24 cellular contexts compared by ENCODE assay signal in genomic region chrX:22325091-22325490, GRCh38. TPM values are rescaled to one million over a fixed set of nuclear protein-coding genes. Genes with fewer than 3 reads are reported as not detected.
DNase-seq lines count a peak whose midpoint lies in the region; ATAC-seq and TF ChIP-seq lines count a peak whose summit lies in the region.
"Had no signal": no experiment of that assay in that cellular context is flagged by ENCODE, and none has a peak within 500 bp of the region (broad histone marks: within the 10 kb centered on the region; RNA-seq: fewer than 3 reads in every experiment).

No MANE protein-coding gene starts in this region.

- H3K4me1 Mint-ChIP-seq in HFFc6 (ENCODE audit: low read depth) (peaks cover 38% of the 10 kb centered on the region), osteocyte (ENCODE audit: unreplicated experiment) (peaks cover 24% of the 10 kb centered on the region)
- no peaks in the 10 kb centered on the region for H3K4me1 Mint-ChIP-seq in activated CD4-positive, alpha-beta T cell treated with anti-CD3 and anti-CD28 coated beads, Interleukin-2, amount 10 ng/mL, durations not matched to agents 24 days and 14 days
- H3K4me1 Mint-ChIP-seq in CD8-positive, alpha-beta memory T cell, result no peaks in the 10 kb centered on the region
- H3K4me1 Mint-ChIP-seq: T-helper 17 cell had no signal

- intact Hi-C loops in activated CD4-positive, alpha-beta T cell treated with anti-CD3 and anti-CD28 coated beads, Interleukin-2, amount 10 ng/mL, durations not matched to agents 24 days and 14 days (cut with micrococcal nuclease), result no loop called here

- DNase-seq in HFFc6 (peak; percentile 10), fibroblast of peridontal ligament (ENCODE audit: extremely low read depth) (peak; percentile 29), osteocyte (ENCODE audit: extremely low spot score, unreplicated experiment) (no peak), KG1 (lab: John Stamatoyannopoulos, UW) (no peak)
- no peak for DNase-seq in activated CD4-positive, alpha-beta T cell treated with anti-CD3 and anti-CD28 coated beads, Interleukin-2, amount 10 ng/mL, durations not matched to agents 24 days and 14 days
- DNase-seq in CD8-positive, alpha-beta memory T cell, result no peak
- DNase-seq: activated CD8-positive, alpha-beta T cell treated with anti-CD3 and anti-CD28 coated beads for 36 hours; activated naive CD4-positive, alpha-beta T cell treated with anti-CD3 and anti-CD28 coated beads, Interleukin-2, amount 50 U/mL, for 16 hours; activated T-cell treated with anti-CD3 and anti-CD28 coated beads, Interleukin-2, amount 50 U/mL, for 1 hour; AML-193; Caco-2; dorsolateral prefrontal cortex; NCI-H1436 treated with DMSO at 0.1 percent for 48 hours; NCI-H2171 treated with DMSO at 0.1 percent for 48 hours; SHP77 treated with DMSO at 0.1 percent for 48 hours; T-helper 17 cell had no signal

- peak overlapping the region; percentile 29; the same call in 1 of the 2 replicates for H3K27ac Mint-ChIP-seq in HFFc6
- peak overlapping the region; percentile 72 for H3K27ac Mint-ChIP-seq in osteocyte (ENCODE audit: unreplicated experiment)
- no peak overlapping the region for H3K27ac Mint-ChIP-seq in activated CD4-positive, alpha-beta T cell treated with anti-CD3 and anti-CD28 coated beads, Interleukin-2, amount 10 ng/mL, durations not matched to agents 24 days and 14 days
- no peak overlapping the region for H3K27ac Mint-ChIP-seq in CD8-positive, alpha-beta memory T cell
- H3K27ac Mint-ChIP-seq: activated CD8-positive, alpha-beta T cell treated with anti-CD3 and anti-CD28 coated beads for 36 hours; T-helper 17 cell had no signal

- H3K4me3 Mint-ChIP-seq in HFFc6 (no peak overlapping the region), osteocyte (ENCODE audit: unreplicated experiment) (no peak overlapping the region)
- no peak overlapping the region for H3K4me3 Mint-ChIP-seq in activated CD4-positive, alpha-beta T cell treated with anti-CD3 and anti-CD28 coated beads, Interleukin-2, amount 10 ng/mL, durations not matched to agents 24 days and 14 days
- H3K4me3 Mint-ChIP-seq in CD8-positive, alpha-beta memory T cell, result no peak overlapping the region
- H3K4me3 Mint-ChIP-seq: activated CD8-positive, alpha-beta T cell treated with anti-CD3 and anti-CD28 coated beads for 36 hours; T-helper 17 cell had no signal

- H3K36me3 Mint-ChIP-seq in HFFc6 (ENCODE audit: low read depth) (no peaks in the 10 kb centered on the region), osteocyte (ENCODE audit: unreplicated experiment) (no peaks in the 10 kb centered on the region)
- no peaks in the 10 kb centered on the region for H3K36me3 Mint-ChIP-seq in activated CD4-positive, alpha-beta T cell treated with anti-CD3 and anti-CD28 coated beads, Interleukin-2, amount 10 ng/mL, durations not matched to agents 24 days and 14 days (ENCODE audit: low read depth)
- H3K36me3 Mint-ChIP-seq in CD8-positive, alpha-beta memory T cell, result peaks cover 0 to 3% (median 0%) of the 10 kb centered on the region in 3 donors

- H3K27me3 ChIP-seq in CD8-positive, alpha-beta memory T cell (ENCODE audit: insufficient read depth, low read length, poor library complexity, severe bottlenecking), result no peaks in the 10 kb centered on the region
- H3K27me3 ChIP-seq: neutrophil, suprapubic skin had no signal

- peak; percentile 52; the same call in 2 of the 3 replicates for ATAC-seq in SK-N-SH treated with all-trans-retinoic acid at 6 μM for 48 hours
- ATAC-seq: activated CD8-positive, alpha-beta T cell treated with anti-CD3 and anti-CD28 coated beads for 36 hours; left lobe of liver; T-helper 17 cell had no signal

- peaks cover 3% of the 10 kb centered on the region for H3K27me3 Mint-ChIP-seq in HFFc6 (ENCODE audit: insufficient read depth)
- H3K27me3 Mint-ChIP-seq in osteocyte (ENCODE audit: unreplicated experiment), result no peaks in the 10 kb centered on the region
- H3K27me3 Mint-ChIP-seq in activated CD4-positive, alpha-beta T cell treated with anti-CD3 and anti-CD28 coated beads, Interleukin-2, amount 10 ng/mL, durations not matched to agents 24 days and 14 days, result no peaks in the 10 kb centered on the region
- H3K27me3 Mint-ChIP-seq in CD8-positive, alpha-beta memory T cell, result no peaks in the 10 kb centered on the region

- H3K9me3 Mint-ChIP-seq in HFFc6, result no peaks in the 10 kb centered on the region
- peaks cover 11% of the 10 kb centered on the region for H3K9me3 Mint-ChIP-seq in osteocyte (ENCODE audit: unreplicated experiment)
- no peaks in the 10 kb centered on the region for H3K9me3 Mint-ChIP-seq in activated CD4-positive, alpha-beta T cell treated with anti-CD3 and anti-CD28 coated beads, Interleukin-2, amount 10 ng/mL, durations not matched to agents 24 days and 14 days
- peaks cover 0 to 2% (median 0%) of the 10 kb centered on the region in 5 donors for H3K9me3 Mint-ChIP-seq in CD8-positive, alpha-beta memory T cell
- H3K9me3 Mint-ChIP-seq: activated CD8-positive, alpha-beta T cell treated with anti-CD3 and anti-CD28 coated beads for 36 hours had no signal

- POLR2A ChIA-PET in CD8-positive, alpha-beta memory T cell (lab: Charles Lee), result no interaction called here

- CTCF ChIA-PET in CD8-positive, alpha-beta memory T cell (lab: Charles Lee), result no interaction called here

- H3K36me3 ChIP-seq in CD8-positive, alpha-beta memory T cell (ENCODE audit: insufficient read depth, low read length), result no peaks in the 10 kb centered on the region
- H3K36me3 ChIP-seq: neutrophil, suprapubic skin had no signal

- TF ChIP-seq CTCF in HFFc6 (IDR thresholded peaks at IDR 0.05) (no peak), osteocyte (IDR thresholded peaks at IDR 0.05) (no peak)

- no peaks in the 10 kb centered on the region for H3K4me1 ChIP-seq in CD8-positive, alpha-beta memory T cell (ENCODE audit: insufficient read depth, low read length)
- H3K4me1 ChIP-seq: Caco-2, suprapubic skin had no signal

- no peak overlapping the region for H3K27ac ChIP-seq in CD8-positive, alpha-beta memory T cell (ENCODE audit: low read depth, low read length)
- H3K27ac ChIP-seq: dorsolateral prefrontal cortex, epithelial cell of prostate, neutrophil, suprapubic skin had no signal

- no peaks in the 10 kb centered on the region for H3K9me3 ChIP-seq in CD8-positive, alpha-beta memory T cell (ENCODE audit: low read length)
- H3K9me3 ChIP-seq: Caco-2, neutrophil, suprapubic skin had no signal

- no peak overlapping the region for H3K4me3 ChIP-seq in CD8-positive, alpha-beta memory T cell (ENCODE audit: low read length)
- H3K4me3 ChIP-seq: dorsolateral prefrontal cortex, suprapubic skin had no signal

TF ChIP-seq in SK-N-SH treated with all-trans-retinoic acid at 6 μM for 48 hours, 23 proteins besides CTCF, POLR2A, EP300 and RAD21 (continues in another document):
- TF ChIP-seq ZFP3 (CRISPR knock-in tag; IDR thresholded peaks at IDR 0.05) (no peak), RARB (CRISPR knock-in tag; IDR thresholded peaks at IDR 0.05) (no peak), SNAI2 (CRISPR knock-in tag; IDR thresholded peaks at IDR 0.05) (no peak), TOX (CRISPR knock-in tag; IDR thresholded peaks at IDR 0.05; ENCODE audit: borderline replicate concordance) (no peak), CREB5 (CRISPR knock-in tag; IDR thresholded peaks at IDR 0.05; ENCODE audit: low read depth) (no peak), OSR1 (CRISPR knock-in tag; IDR thresholded peaks at IDR 0.05) (no peak), ZNF565 (CRISPR knock-in tag; conservative IDR thresholded peaks at IDR 0.05; ENCODE audit: low read depth) (no peak), CSRNP3 (CRISPR knock-in tag; IDR thresholded peaks at IDR 0.05) (no peak), GLIS3 (CRISPR knock-in tag; IDR thresholded peaks at IDR 0.05) (no peak), ZNF70 (CRISPR knock-in tag; IDR thresholded peaks at IDR 0.05) (no peak), ESRRG (CRISPR knock-in tag; IDR thresholded peaks at IDR 0.05) (no peak), ARNTL (CRISPR knock-in tag; IDR thresholded peaks at IDR 0.05; ENCODE audit: borderline replicate concordance, low read depth) (no peak)

RNA-seq across cellular contexts. Expression of gene CBLL2, which starts 52.4 kb away (rescaled TPM):
- not detected for total RNA-seq in HFFc6 (2021; fragmentation: NEBNext Ultra II Directional; extraction: Animal tissue kit (Norgen Biotek cat#: 25700))
- total RNA-seq in osteocyte, result not detected in 2 replicates
- not detected in 2 replicates for total RNA-seq in activated CD4-positive, alpha-beta T cell treated with anti-CD3 and anti-CD28 coated beads, Interleukin-2, amount 10 ng/mL, durations not matched to agents 24 days and 14 days
- total RNA-seq in CD8-positive, alpha-beta memory T cell, result not detected
- not detected for polyA plus RNA-seq in CD8-positive, alpha-beta memory T cell
- total RNA-seq: activated CD8-positive, alpha-beta T cell treated with anti-CD3 and anti-CD28 coated beads for 36 hours; Caco-2; H1; HT1080; left lobe of liver; mononuclear cell; suprapubic skin; T-helper 17 cell had no signal
- polyA plus RNA-seq: H1 had no signal

Comparison
In these comparisons a context has a peak if more than half of its experiments do, and no peak if none do; other contexts are left out.
1. DNase-seq: peak in HFFc6 (single experiment) and fibroblast of peridontal ligament (single experiment); none in osteocyte (single experiment), KG1 (single experiment), activated CD4-positive, alpha-beta T cell treated with anti-CD3 and anti-CD28 coated beads, Interleukin-2, amount 10 ng/mL, durations not matched to agents 24 days and 14 days (single experiment) and CD8-positive, alpha-beta memory T cell (0 of 5).
2. H3K27ac Mint-ChIP-seq: peak in HFFc6 (single experiment) and osteocyte (single experiment); none in activated CD4-positive, alpha-beta T cell treated with anti-CD3 and anti-CD28 coated beads, Interleukin-2, amount 10 ng/mL, durations not matched to agents 24 days and 14 days (single experiment) and CD8-positive, alpha-beta memory T cell (0 of 8).